19 cellular contexts compared by ENCODE assay signal in the genomic region with DNA sequence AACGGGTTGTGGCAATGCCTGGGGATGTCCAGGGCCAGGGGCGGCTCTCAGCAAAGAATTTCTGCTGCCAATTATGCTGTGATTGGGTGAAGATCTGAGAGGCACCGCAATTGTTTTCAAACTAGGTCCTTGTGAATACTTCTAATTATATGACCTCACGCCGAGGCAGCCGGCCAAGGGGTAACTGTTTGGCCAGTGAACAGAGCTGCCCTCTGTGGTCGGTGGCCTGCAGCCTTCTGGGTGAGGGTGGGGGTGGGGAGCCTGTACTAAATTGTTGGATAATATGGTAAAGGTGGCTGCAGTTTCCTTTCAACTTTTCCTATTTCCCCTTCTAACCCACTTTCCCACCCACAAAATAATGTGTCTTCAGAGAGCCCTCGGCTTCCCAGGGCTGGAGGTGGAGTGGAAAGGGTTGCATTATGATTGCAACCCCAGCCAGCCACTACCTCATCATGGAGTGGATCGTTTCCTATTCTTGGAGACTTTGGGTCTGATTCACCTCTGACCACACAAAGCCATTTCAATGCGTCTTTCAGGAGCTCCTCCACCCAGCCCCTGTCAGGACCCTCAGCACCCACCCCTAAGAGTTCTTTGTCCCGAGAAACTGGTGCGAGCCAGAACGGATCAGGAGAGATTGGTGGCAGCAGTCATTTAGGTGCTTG. TPM values are rescaled to one million over a fixed set of nuclear protein-coding genes. Genes with fewer than 3 reads are reported as not detected.
DNase-seq lines count a peak whose midpoint lies in the region; TF ChIP-seq lines count a peak whose summit lies in the region.
"Had no signal": no experiment of that assay in that cellular context is flagged by ENCODE, and none has a peak within 500 bp of the region (broad histone marks: within the 10 kb centered on the region; RNA-seq: fewer than 3 reads in every experiment).

No MANE protein-coding gene starts in this region.

- H3K79me1 ChIP-seq in mesendoderm (ENCODE audit: low read length) = no peaks in the 10 kb centered on the region

- no peak overlapping the region for H3K4me3 ChIP-seq in mesendoderm (ENCODE audit: low read length)
- H3K4me3 ChIP-seq in testis = no peak overlapping the region
- H3K4me3 ChIP-seq in coronary artery = no peak overlapping the region

- no peak overlapping the region for H3K9ac ChIP-seq in mesendoderm (ENCODE audit: low read length)
- H3K9ac ChIP-seq: KMS-11 had no signal

- H3K56ac ChIP-seq in mesendoderm (ENCODE audit: low read length) = no peak overlapping the region

- no peaks in the 10 kb centered on the region for H3K4me1 ChIP-seq in mesendoderm (ENCODE audit: control insufficient read depth, low read depth, low read length)
- peaks cover 23% of the 10 kb centered on the region for H3K4me1 ChIP-seq in testis

- no peak overlapping the region for H3K23ac ChIP-seq in mesendoderm (ENCODE audit: low read length)

- H4K8ac ChIP-seq in mesendoderm (ENCODE audit: low read depth, low read length) = no peak overlapping the region

- H2BK5ac ChIP-seq in mesendoderm (ENCODE audit: low read length) = no peak overlapping the region

- H3K4me2 ChIP-seq in mesendoderm (ENCODE audit: low read length) = no peak overlapping the region
- H3K4me2 ChIP-seq: KMS-11 had no signal

- H2AK5ac ChIP-seq in mesendoderm (ENCODE audit: low read length) = no peak overlapping the region

- no peak overlapping the region for H2BK120ac ChIP-seq in mesendoderm (ENCODE audit: low read depth, low read length)

- WGBS in mesendoderm (ENCODE audit: extremely low coverage, insufficient coverage, low lambda C conversion rate) = no CpG with 5 or more reads among the region's 13 CpGs
- WGBS in testis, 2 donors = 71 to 83% methylated on average over 13 of the region's 13 CpGs

- TF ChIP-seq POLR2A in testis (IDR thresholded peaks at IDR 0.05) = no peak

- no peaks in the 10 kb centered on the region for H3K79me2 ChIP-seq in mesendoderm (ENCODE audit: control insufficient read depth, insufficient read depth, low read length)

- peak overlapping the region; percentile 42 for H3K27ac Mint-ChIP-seq in chondrocyte (ENCODE audit: unreplicated experiment)
- H3K27ac Mint-ChIP-seq: activated naive CD8-positive, alpha-beta T cell treated with anti-CD3 and anti-CD28 coated beads, Interleukin-2, amount 50 U/mL, for 24 hours; naive thymus-derived CD4-positive, alpha-beta T cell; stimulated activated naive CD8-positive, alpha-beta T cell treated with anti-CD3 and anti-CD28 coated beads, Interleukin-15, amount 100 ng/mL, for 72 hours had no signal

- H3K27me3 ChIP-seq in mesendoderm (ENCODE audit: insufficient read depth, low read length, poor library complexity) = no peaks in the 10 kb centered on the region
- H3K27me3 ChIP-seq in testis = no peaks in the 10 kb centered on the region

- H3K9me3 Mint-ChIP-seq in chondrocyte (ENCODE audit: low read depth) = no peaks in the 10 kb centered on the region
- H3K9me3 Mint-ChIP-seq: stimulated activated naive CD8-positive, alpha-beta T cell treated with anti-CD3 and anti-CD28 coated beads, Interleukin-15, amount 100 ng/mL, for 72 hours had no signal

- H3K27me3 Mint-ChIP-seq in chondrocyte (ENCODE audit: low read depth) = peaks cover 16% of the 10 kb centered on the region

- peaks cover 44% of the 10 kb centered on the region for H3K4me1 Mint-ChIP-seq in chondrocyte (ENCODE audit: low read depth)

- no peaks in the 10 kb centered on the region for H3K36me3 Mint-ChIP-seq in chondrocyte (ENCODE audit: low read depth)
- H3K36me3 Mint-ChIP-seq: naive thymus-derived CD4-positive, alpha-beta T cell had no signal

- H2BK15ac ChIP-seq in mesendoderm (replicated peaks; ENCODE audit: low read depth) = no peak overlapping the region

- H4K5ac ChIP-seq in mesendoderm (ENCODE audit: low read length) = no peak overlapping the region

- H3K18ac ChIP-seq in mesendoderm (ENCODE audit: low read length) = no peak overlapping the region

- TF ChIP-seq CTCF in chondrocyte (IDR thresholded peaks at IDR 0.05) (no peak), testis (IDR thresholded peaks at IDR 0.05) (no peak), coronary artery (IDR thresholded peaks at IDR 0.05) (no peak)

- intact Hi-C loops in posterior cingulate gyrus (cut with DNase I) = no loop called here
- intact Hi-C loops in testis (cut with DNase I; ENCODE audit: low total_unique reads) = no loop called here

- no peak overlapping the region for H3K27ac ChIP-seq in mesendoderm (ENCODE audit: low read depth, low read length)
- H3K27ac ChIP-seq in testis = no peak overlapping the region
- peak overlapping the region in 1 of 2 donors; percentile 16 for H3K27ac ChIP-seq in coronary artery
- H3K27ac ChIP-seq: KMS-11 had no signal

- DNase-seq in CD1c-positive myeloid dendritic cell (ENCODE audit: extremely low spot score) (peak; percentile 41), chondrocyte (ENCODE audit: low spot score) (no peak), hypothalamus (lab: John Stamatoyannopoulos, UW) (peak in 48 of 51 donors; percentile 16 to 92 (median 71)), posterior cingulate gyrus (peak; percentile 80 to 98 (median 88)), mesendoderm (no peak), testis (no peak), coronary artery (ENCODE audit: low spot score) (no peak)
- no peak for DNase-seq in activated CD4-positive, alpha-beta T cell treated with anti-CD3 and anti-CD28 coated beads, Interleukin-2, amount 50 U/mL, for 1 hour
- DNase-seq: ACHN; activated CD4-positive, alpha-beta T cell treated with anti-CD3 and anti-CD28 coated beads for 4 hours; activated naive CD8-positive, alpha-beta T cell treated with anti-CD3 and anti-CD28 coated beads, Interleukin-2, amount 50 U/mL, for 24 hours; GOT3; naive thymus-derived CD4-positive, alpha-beta T cell; NCI-H187; NCI-H524; stimulated activated naive CD8-positive, alpha-beta T cell treated with anti-CD3 and anti-CD28 coated beads, Interleukin-15, amount 100 ng/mL, for 72 hours had no signal

- no peaks in the 10 kb centered on the region for H3K9me3 ChIP-seq in testis

- H3K4me3 Mint-ChIP-seq in chondrocyte (ENCODE audit: unreplicated experiment) = no peak overlapping the region
- H3K4me3 Mint-ChIP-seq: activated naive CD8-positive, alpha-beta T cell treated with anti-CD3 and anti-CD28 coated beads, Interleukin-2, amount 50 U/mL, for 24 hours; naive thymus-derived CD4-positive, alpha-beta T cell; stimulated activated naive CD8-positive, alpha-beta T cell treated with anti-CD3 and anti-CD28 coated beads, Interleukin-15, amount 100 ng/mL, for 72 hours had no signal

- no peak overlapping the region for H3K4ac ChIP-seq in mesendoderm (ENCODE audit: low read depth, low read length)

- no peaks in the 10 kb centered on the region for H3K36me3 ChIP-seq in mesendoderm (ENCODE audit: control insufficient read depth, insufficient read depth, low read length)
- no peaks in the 10 kb centered on the region for H3K36me3 ChIP-seq in testis (ENCODE audit: low read depth, missing control alignments)

RNA-seq across cellular contexts. Expression of gene DNAI2, which starts 2.0 kb away (rescaled TPM):
- total RNA-seq in chondrocyte (not detected in 3 replicates), testis (10 to 100 TPM; 19.6 to 26.9 TPM)
- not detected for polyA plus RNA-seq in mesendoderm (2013, experiment 1 of 2)
- polyA plus RNA-seq in mesendoderm (2013, experiment 2 of 2) = not detected
- 80.5 TPM for polyA plus RNA-seq in testis (ENCODE audit: insufficient read depth, low read depth, low replicate concordance)
- total RNA-seq: skeletal muscle tissue had no signal
- polyA plus RNA-seq: keratinocyte had no signal

RNA-seq across cellular contexts. Expression of gene KIF19, which starts 54.0 kb away (rescaled TPM):
- total RNA-seq in chondrocyte = not detected in 3 replicates
- polyA plus RNA-seq in mesendoderm (2013, experiment 1 of 2) = 0.01 TPM
- 0.03 TPM for polyA plus RNA-seq in mesendoderm (2013, experiment 2 of 2)
- 1 to 10 TPM; 3.0 to 3.3 TPM for total RNA-seq in testis
- polyA plus RNA-seq in testis (ENCODE audit: insufficient read depth, low read depth, low replicate concordance) = 2.0 TPM
- polyA plus RNA-seq: keratinocyte; naive thymus-derived CD4-positive, alpha-beta T cell had no signal

RNA-seq across cellular contexts. Expression of gene TTYH2, which starts 58.7 kb away (rescaled TPM):
- total RNA-seq in chondrocyte (1.6 to 2.1 TPM (median 1.9 TPM) in 3 replicates), testis (10 to 100 TPM; 69.7 to 73.5 TPM)
- 1.2 TPM for polyA plus RNA-seq in mesendoderm (2013, experiment 1 of 2)
- polyA plus RNA-seq in mesendoderm (2013, experiment 2 of 2) = 1.1 TPM
- polyA plus RNA-seq in testis (ENCODE audit: insufficient read depth, low read depth, low replicate concordance) = 52.7 TPM

Comparison
In these comparisons a context has a peak if more than half of its experiments do, and no peak if none do; other contexts are left out.
1. DNase-seq: peak in CD1c-positive myeloid dendritic cell (single experiment), hypothalamus (48 of 51) and posterior cingulate gyrus (10 of 10); none in chondrocyte (single experiment), mesendoderm (single experiment), testis (single experiment), coronary artery (single experiment) and activated CD4-positive, alpha-beta T cell treated with anti-CD3 and anti-CD28 coated beads, Interleukin-2, amount 50 U/mL, for 1 hour (single experiment).
2. RNA of gene DNAI2, which starts 2.0 kb away (total RNA-seq): 19.6 to 26.9 TPM in testis; not detected in chondrocyte; every median in the first group is over 10 times any median in the second.
3. RNA of gene TTYH2, which starts 58.7 kb away (total RNA-seq): 69.7 to 73.5 TPM in testis; 1.6 to 2.1 TPM in chondrocyte; every median in the first group is over 10 times any median in the second.